ENCODE assay signal across 8 cellular contexts in the genomic region with DNA sequence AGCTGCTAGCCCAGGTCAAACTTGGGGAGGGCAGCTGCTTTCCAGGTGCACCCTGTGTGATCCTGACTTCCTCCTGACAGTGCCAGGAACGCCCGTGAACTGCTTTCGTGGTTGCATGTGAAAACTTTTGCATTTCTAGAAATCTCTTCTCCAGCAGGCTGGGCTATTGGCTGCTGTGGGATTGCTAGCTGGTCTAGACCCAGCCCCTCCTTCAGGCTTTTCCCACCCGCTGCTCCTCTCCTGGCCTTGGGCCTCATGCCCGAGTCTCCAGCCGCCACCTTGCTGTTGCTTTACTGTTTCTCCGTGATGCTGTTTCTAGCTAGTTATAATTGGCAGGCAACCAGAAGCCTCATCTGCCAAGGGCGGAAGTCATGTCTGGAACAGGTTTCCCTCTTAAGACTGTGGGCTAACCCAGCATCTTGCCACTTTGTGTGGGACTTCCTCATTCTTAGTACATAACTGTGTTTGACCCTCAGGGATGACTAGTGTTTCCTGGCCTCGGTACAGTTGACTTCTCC. TPM values are rescaled to one million over a fixed set of nuclear protein-coding genes. Genes with fewer than 3 reads are reported as not detected.
DNase-seq lines count a peak whose midpoint lies in the region; ATAC-seq, FAIRE-seq and TF ChIP-seq lines count a peak whose summit lies in the region.

No MANE protein-coding gene starts in this region.

- no peak overlapping the region for H3K9ac ChIP-seq in kidney (ENCODE audit: low read length in 2 of 2)

- H3K9me3 ChIP-seq in kidney (ENCODE audit: control insufficient read depth in 1 of 2, low read length in 2 of 2): no peaks in the 10 kb centered on the region

- no peak overlapping the region for H3K27ac ChIP-seq in kidney (ENCODE audit: low read depth in 2 of 2, low read length in 2 of 2)

- TF ChIP-seq CTCF in BJ (IDR thresholded peaks at IDR 0.05; ENCODE audit: insufficient read depth, low read depth, low read length): no peak
- peak; percentile 6 for TF ChIP-seq CTCF in kidney (IDR thresholded peaks at IDR 0.05; ENCODE audit: borderline replicate concordance, extremely low read depth, insufficient read depth)

- FAIRE-seq in kidney (lab: Jason Lieb, UNC): no peak

- CTCF ChIA-PET in BJ (lab: Yijun Ruan, JAX): no interaction called here

- H3K36me3 ChIP-seq in BJ (ENCODE audit: control insufficient read depth, insufficient read depth, low read length) (no peaks in the 10 kb centered on the region), kidney (ENCODE audit: control insufficient read depth in 1 of 2, insufficient read depth in 2 of 2, low read length in 2 of 2) (no peaks in the 10 kb centered on the region)

- intact Hi-C loops in kidney (cut with DNase I): no loop called here

- H3K4me3 ChIP-seq in BJ (ENCODE audit: low read depth, low read length) (no peak overlapping the region), kidney (ENCODE audit: low read length in 2 of 2) (peak overlapping the region in 1 of 2 donors; percentile 10)

- peaks cover 1% of the 10 kb centered on the region for H3K27me3 ChIP-seq in BJ (ENCODE audit: control insufficient read depth, insufficient read depth, low read length)

- POLR2A ChIA-PET in BJ (lab: Charles Lee): interaction anchor here (0.6 kb wide), 1 partner anchor 62 kb away, joined by 4 read pairs; no protein-coding TSS in a partner anchor

- DNase-seq in BJ (ENCODE audit: low read depth): peak; percentile 72
- peak; percentile 56 for DNase-seq in GM19240 (ENCODE audit: insufficient read length, low spot score)
- peak; percentile 99 for DNase-seq in SIG-M5 treated with dmso at 0.1 percent for 504 hours (lab: John Stamatoyannopoulos, UW; ENCODE audit: unreplicated experiment)
- DNase-seq in astrocyte of the hippocampus (ENCODE audit: low read depth, low spot score): peak; percentile 80
- DNase-seq in kidney: peak; percentile 88
- peak; percentile 41 for DNase-seq in stimulated activated naive CD4-positive, alpha-beta T cell treated with Interleukin-2 at 50 U/mL for 16 hours (lab: John Stamatoyannopoulos, UW)
- no peak for DNase-seq in retina

- peak; percentile 66 for ATAC-seq in HG03457 (IDR thresholded peaks at IDR 0.05; ENCODE audit: unreplicated experiment)

- no peaks in the 10 kb centered on the region for H3K4me1 ChIP-seq in kidney (ENCODE audit: control insufficient read depth in 1 of 2, insufficient read depth in 1 of 2, low read depth in 1 of 2, low read length in 2 of 2)

RNA-seq across cellular contexts. Expression of gene MGAT4A, which starts 27.0 kb away (rescaled TPM):
- polyA plus RNA-seq in BJ (2011; rRNA removed) (0.06 TPM in 1 of 2 replicates, not detected in the other), kidney (ENCODE audit: insufficient read depth, low read depth, low replicate concordance) (23.5 TPM)
- polyA minus RNA-seq in BJ (2011; rRNA and poly(A)+ RNA removed): not detected in 2 replicates
- 101 TPM for total RNA-seq in kidney

Comparison
In these comparisons a context has a peak if more than half of its experiments do, and no peak if none do; other contexts are left out.
1. RNA of gene MGAT4A, which starts 27.0 kb away (polyA plus RNA-seq): 23.5 TPM in kidney (single experiment); 0.06 TPM in BJ; every median in the first group is over 10 times any median in the second.